In the genomic region with DNA sequence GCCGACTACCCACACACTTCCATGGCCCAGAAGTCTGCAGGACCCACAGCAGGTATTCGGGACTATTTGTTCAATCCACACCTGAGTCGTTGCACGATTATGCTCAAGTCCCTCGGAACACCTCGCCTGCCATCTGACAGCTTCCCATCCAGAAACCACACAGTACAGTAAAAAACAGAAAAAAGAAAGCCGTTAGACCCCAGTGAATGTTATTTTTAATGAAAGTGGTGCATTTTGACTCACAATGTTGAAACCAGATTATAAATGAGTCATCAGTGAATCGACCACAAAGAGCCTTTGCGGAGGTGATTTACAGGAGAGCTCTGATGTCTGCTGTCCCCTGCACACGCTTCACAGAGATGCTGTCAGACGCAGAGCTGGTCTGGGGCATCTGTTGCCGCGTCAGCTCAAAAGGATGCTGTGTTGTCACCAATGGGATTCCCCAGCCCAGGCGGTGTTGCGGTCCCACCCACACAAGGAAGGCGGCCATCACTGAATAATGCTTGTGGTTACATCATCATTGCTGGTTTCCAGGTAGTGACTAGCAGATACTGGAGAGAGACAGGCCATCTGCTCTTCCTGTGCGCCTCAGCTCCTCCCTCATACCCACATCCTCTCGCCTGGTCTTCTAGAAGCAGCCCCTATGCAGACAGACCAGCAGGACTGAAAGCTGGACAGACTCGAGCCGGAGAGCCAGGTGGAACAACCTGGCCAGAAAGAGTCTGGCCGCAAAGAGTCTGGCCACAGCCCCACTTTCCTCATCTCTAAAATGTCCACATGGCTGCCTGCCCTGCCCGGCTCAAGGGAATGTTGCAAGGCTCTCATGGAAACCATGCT, we compare ENCODE assay signal across 1 cellular context.
TF ChIP-seq lines count a peak whose summit lies in the region.

No MANE protein-coding gene starts in this region.

TF ChIP-seq in GM12878, 131 proteins besides CTCF, POLR2A, EP300 and RAD21 (continued from another document and continues in another):
- TF ChIP-seq, protein P1, sequence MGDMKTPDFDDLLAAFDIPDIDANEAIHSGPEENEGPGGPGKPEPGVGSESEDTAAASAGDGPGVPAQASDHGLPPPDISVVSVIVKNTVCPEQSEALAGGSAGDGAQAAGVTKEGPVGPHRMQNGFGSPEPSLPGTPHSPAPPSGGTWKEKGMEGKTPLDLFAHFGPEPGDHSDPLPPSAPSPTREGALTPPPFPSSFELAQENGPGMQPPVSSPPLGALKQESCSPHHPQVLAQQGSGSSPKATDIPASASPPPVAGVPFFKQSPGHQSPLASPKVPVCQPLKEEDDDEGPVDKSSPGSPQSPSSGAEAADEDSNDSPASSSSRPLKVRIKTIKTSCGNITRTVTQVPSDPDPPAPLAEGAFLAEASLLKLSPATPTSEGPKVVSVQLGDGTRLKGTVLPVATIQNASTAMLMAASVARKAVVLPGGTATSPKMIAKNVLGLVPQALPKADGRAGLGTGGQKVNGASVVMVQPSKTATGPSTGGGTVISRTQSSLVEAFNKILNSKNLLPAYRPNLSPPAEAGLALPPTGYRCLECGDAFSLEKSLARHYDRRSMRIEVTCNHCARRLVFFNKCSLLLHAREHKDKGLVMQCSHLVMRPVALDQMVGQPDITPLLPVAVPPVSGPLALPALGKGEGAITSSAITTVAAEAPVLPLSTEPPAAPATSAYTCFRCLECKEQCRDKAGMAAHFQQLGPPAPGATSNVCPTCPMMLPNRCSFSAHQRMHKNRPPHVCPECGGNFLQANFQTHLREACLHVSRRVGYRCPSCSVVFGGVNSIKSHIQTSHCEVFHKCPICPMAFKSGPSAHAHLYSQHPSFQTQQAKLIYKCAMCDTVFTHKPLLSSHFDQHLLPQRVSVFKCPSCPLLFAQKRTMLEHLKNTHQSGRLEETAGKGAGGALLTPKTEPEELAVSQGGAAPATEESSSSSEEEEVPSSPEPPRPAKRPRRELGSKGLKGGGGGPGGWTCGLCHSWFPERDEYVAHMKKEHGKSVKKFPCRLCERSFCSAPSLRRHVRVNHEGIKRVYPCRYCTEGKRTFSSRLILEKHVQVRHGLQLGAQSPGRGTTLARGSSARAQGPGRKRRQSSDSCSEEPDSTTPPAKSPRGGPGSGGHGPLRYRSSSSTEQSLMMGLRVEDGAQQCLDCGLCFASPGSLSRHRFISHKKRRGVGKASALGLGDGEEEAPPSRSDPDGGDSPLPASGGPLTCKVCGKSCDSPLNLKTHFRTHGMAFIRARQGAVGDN (IDR thresholded peaks at IDR 0.05), result peak; percentile 93
- peak; percentile 97 for TF ChIP-seq KLF5 (IDR thresholded peaks at IDR 0.05; ENCODE audit: partially characterized antibody)
- TF ChIP-seq SUPT20H (IDR thresholded peaks at IDR 0.05; ENCODE audit: borderline replicate concordance, control insufficient read depth, low read depth, low read length), result no peak
- TF ChIP-seq POLR2AphosphoS2 (IDR thresholded peaks at IDR 0.05; ENCODE audit: low read depth, low read length), result no peak; the same call in 1 of the 2 replicates
- no peak for TF ChIP-seq KAT2A (conservative IDR thresholded peaks at IDR 0.05; ENCODE audit: control insufficient read depth, low read depth, low read length)
- no peak for TF ChIP-seq PML (IDR thresholded peaks at IDR 0.05; ENCODE audit: low read length)
- TF ChIP-seq BRCA1 (IDR thresholded peaks at IDR 0.05; ENCODE audit: low read depth, low read length), result no peak
- no peak for TF ChIP-seq PAX8 (IDR thresholded peaks at IDR 0.05)
- TF ChIP-seq, protein P2, sequence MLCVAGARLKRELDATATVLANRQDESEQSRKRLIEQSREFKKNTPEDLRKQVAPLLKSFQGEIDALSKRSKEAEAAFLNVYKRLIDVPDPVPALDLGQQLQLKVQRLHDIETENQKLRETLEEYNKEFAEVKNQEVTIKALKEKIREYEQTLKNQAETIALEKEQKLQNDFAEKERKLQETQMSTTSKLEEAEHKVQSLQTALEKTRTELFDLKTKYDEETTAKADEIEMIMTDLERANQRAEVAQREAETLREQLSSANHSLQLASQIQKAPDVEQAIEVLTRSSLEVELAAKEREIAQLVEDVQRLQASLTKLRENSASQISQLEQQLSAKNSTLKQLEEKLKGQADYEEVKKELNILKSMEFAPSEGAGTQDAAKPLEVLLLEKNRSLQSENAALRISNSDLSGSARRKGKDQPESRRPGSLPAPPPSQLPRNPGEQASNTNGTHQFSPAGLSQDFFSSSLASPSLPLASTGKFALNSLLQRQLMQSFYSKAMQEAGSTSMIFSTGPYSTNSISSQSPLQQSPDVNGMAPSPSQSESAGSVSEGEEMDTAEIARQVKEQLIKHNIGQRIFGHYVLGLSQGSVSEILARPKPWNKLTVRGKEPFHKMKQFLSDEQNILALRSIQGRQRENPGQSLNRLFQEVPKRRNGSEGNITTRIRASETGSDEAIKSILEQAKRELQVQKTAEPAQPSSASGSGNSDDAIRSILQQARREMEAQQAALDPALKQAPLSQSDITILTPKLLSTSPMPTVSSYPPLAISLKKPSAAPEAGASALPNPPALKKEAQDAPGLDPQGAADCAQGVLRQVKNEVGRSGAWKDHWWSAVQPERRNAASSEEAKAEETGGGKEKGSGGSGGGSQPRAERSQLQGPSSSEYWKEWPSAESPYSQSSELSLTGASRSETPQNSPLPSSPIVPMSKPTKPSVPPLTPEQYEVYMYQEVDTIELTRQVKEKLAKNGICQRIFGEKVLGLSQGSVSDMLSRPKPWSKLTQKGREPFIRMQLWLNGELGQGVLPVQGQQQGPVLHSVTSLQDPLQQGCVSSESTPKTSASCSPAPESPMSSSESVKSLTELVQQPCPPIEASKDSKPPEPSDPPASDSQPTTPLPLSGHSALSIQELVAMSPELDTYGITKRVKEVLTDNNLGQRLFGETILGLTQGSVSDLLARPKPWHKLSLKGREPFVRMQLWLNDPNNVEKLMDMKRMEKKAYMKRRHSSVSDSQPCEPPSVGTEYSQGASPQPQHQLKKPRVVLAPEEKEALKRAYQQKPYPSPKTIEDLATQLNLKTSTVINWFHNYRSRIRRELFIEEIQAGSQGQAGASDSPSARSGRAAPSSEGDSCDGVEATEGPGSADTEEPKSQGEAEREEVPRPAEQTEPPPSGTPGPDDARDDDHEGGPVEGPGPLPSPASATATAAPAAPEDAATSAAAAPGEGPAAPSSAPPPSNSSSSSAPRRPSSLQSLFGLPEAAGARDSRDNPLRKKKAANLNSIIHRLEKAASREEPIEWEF (IDR thresholded peaks at IDR 0.05; ENCODE audit: insufficient replicate concordance, low read depth, low read length), result peak; percentile 65
- TF ChIP-seq, protein P3, sequence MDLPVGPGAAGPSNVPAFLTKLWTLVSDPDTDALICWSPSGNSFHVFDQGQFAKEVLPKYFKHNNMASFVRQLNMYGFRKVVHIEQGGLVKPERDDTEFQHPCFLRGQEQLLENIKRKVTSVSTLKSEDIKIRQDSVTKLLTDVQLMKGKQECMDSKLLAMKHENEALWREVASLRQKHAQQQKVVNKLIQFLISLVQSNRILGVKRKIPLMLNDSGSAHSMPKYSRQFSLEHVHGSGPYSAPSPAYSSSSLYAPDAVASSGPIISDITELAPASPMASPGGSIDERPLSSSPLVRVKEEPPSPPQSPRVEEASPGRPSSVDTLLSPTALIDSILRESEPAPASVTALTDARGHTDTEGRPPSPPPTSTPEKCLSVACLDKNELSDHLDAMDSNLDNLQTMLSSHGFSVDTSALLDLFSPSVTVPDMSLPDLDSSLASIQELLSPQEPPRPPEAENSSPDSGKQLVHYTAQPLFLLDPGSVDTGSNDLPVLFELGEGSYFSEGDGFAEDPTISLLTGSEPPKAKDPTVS (IDR thresholded peaks at IDR 0.05; ENCODE audit: low read depth, low read length), result no peak
- TF ChIP-seq, protein P4, sequence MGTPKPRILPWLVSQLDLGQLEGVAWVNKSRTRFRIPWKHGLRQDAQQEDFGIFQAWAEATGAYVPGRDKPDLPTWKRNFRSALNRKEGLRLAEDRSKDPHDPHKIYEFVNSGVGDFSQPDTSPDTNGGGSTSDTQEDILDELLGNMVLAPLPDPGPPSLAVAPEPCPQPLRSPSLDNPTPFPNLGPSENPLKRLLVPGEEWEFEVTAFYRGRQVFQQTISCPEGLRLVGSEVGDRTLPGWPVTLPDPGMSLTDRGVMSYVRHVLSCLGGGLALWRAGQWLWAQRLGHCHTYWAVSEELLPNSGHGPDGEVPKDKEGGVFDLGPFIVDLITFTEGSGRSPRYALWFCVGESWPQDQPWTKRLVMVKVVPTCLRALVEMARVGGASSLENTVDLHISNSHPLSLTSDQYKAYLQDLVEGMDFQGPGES (IDR thresholded peaks at IDR 0.05), result no peak
- peak; percentile 85 for TF ChIP-seq POLR2AphosphoS5 (IDR thresholded peaks at IDR 0.05; ENCODE audit: low read length)
- TF ChIP-seq IKZF1 (conservative IDR thresholded peaks at IDR 0.05), result peak; percentile 100
- TF ChIP-seq MYC (IDR thresholded peaks at IDR 0.05; ENCODE audit: insufficient read depth, insufficient read length, insufficient replicate concordance, low read length, severe bottlenecking), result no peak
- no peak for TF ChIP-seq KDM1A (IDR thresholded peaks at IDR 0.05; ENCODE audit: borderline replicate concordance)
- TF ChIP-seq, protein P5, sequence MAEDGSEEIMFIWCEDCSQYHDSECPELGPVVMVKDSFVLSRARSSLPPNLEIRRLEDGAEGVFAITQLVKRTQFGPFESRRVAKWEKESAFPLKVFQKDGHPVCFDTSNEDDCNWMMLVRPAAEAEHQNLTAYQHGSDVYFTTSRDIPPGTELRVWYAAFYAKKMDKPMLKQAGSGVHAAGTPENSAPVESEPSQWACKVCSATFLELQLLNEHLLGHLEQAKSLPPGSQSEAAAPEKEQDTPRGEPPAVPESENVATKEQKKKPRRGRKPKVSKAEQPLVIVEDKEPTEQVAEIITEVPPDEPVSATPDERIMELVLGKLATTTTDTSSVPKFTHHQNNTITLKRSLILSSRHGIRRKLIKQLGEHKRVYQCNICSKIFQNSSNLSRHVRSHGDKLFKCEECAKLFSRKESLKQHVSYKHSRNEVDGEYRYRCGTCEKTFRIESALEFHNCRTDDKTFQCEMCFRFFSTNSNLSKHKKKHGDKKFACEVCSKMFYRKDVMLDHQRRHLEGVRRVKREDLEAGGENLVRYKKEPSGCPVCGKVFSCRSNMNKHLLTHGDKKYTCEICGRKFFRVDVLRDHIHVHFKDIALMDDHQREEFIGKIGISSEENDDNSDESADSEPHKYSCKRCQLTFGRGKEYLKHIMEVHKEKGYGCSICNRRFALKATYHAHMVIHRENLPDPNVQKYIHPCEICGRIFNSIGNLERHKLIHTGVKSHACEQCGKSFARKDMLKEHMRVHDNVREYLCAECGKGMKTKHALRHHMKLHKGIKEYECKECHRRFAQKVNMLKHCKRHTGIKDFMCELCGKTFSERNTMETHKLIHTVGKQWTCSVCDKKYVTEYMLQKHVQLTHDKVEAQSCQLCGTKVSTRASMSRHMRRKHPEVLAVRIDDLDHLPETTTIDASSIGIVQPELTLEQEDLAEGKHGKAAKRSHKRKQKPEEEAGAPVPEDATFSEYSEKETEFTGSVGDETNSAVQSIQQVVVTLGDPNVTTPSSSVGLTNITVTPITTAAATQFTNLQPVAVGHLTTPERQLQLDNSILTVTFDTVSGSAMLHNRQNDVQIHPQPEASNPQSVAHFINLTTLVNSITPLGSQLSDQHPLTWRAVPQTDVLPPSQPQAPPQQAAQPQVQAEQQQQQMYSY (CRISPR knock-in tag; IDR thresholded peaks at IDR 0.05), result no peak
- TF ChIP-seq, protein P6, sequence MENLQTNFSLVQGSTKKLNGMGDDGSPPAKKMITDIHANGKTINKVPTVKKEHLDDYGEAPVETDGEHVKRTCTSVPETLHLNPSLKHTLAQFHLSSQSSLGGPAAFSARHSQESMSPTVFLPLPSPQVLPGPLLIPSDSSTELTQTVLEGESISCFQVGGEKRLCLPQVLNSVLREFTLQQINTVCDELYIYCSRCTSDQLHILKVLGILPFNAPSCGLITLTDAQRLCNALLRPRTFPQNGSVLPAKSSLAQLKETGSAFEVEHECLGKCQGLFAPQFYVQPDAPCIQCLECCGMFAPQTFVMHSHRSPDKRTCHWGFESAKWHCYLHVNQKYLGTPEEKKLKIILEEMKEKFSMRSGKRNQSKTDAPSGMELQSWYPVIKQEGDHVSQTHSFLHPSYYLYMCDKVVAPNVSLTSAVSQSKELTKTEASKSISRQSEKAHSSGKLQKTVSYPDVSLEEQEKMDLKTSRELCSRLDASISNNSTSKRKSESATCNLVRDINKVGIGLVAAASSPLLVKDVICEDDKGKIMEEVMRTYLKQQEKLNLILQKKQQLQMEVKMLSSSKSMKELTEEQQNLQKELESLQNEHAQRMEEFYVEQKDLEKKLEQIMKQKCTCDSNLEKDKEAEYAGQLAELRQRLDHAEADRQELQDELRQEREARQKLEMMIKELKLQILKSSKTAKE (IDR thresholded peaks at IDR 0.05; ENCODE audit: low read depth, poor library complexity, severe bottlenecking), result peak; percentile 100
- TF ChIP-seq MXI1 (IDR thresholded peaks at IDR 0.05; ENCODE audit: low read depth, low read length), result peak; percentile 78
- peak; percentile 82; the same call in 1 of the 2 replicates for TF ChIP-seq EZH2 (IDR thresholded peaks at IDR 0.05; ENCODE audit: borderline replicate concordance, control insufficient read depth, low read depth, low read length)
- TF ChIP-seq NR2C2 (IDR thresholded peaks at IDR 0.05; ENCODE audit: borderline replicate concordance, control insufficient read depth, insufficient read length, low read depth), result no peak
- TF ChIP-seq ZNF207 (IDR thresholded peaks at IDR 0.05; ENCODE audit: borderline replicate concordance), result no peak
- TF ChIP-seq NR2C1 (IDR thresholded peaks at IDR 0.05), result no peak
- peak; percentile 7 to 97 for TF ChIP-seq EGR1 (IDR thresholded peaks at IDR 0.05; ENCODE audit: borderline replicate concordance in 1 of 2, low read depth in 2 of 2, low read length in 2 of 2)
- TF ChIP-seq ASH2L (IDR thresholded peaks at IDR 0.05; ENCODE audit: borderline replicate concordance, low read depth), result no peak
- TF ChIP-seq NRF1 (conservative IDR thresholded peaks at IDR 0.05; ENCODE audit: low read depth, low read length), result no peak
- TF ChIP-seq SMAD1 (IDR thresholded peaks at IDR 0.05; ENCODE audit: low read depth, partially characterized antibody), result peak; percentile 94
- TF ChIP-seq, protein P7, sequence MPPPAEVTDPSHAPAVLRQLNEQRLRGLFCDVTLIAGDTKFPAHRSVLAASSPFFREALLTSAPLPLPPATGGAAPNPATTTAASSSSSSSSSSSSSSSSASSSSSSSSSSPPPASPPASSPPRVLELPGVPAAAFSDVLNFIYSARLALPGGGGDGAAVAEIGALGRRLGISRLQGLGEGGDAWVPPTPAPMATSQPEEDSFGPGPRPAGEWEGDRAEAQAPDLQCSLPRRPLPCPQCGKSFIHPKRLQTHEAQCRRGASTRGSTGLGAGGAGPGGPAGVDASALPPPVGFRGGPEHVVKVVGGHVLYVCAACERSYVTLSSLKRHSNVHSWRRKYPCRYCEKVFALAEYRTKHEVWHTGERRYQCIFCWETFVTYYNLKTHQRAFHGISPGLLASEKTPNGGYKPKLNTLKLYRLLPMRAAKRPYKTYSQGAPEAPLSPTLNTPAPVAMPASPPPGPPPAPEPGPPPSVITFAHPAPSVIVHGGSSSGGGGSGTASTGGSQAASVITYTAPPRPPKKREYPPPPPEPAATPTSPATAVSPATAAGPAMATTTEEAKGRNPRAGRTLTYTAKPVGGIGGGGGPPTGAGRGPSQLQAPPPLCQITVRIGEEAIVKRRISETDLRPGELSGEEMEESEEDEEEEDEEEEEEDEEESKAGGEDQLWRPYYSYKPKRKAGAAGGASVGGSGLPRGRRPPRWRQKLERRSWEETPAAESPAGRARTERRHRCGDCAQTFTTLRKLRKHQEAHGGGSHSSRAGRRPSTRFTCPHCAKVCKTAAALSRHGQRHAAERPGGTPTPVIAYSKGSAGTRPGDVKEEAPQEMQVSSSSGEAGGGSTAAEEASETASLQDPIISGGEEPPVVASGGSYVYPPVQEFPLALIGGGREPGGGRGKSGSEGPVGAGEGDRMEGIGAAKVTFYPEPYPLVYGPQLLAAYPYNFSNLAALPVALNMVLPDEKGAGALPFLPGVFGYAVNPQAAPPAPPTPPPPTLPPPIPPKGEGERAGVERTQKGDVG (CRISPR knock-in tag; IDR thresholded peaks at IDR 0.05), result no peak
